In genomic region chr16:21301168-21301894, GRCh38 we compare ENCODE assay signal across 8 cellular contexts.
DNase-seq lines count a peak whose midpoint lies in the region; ATAC-seq and TF ChIP-seq lines count a peak whose summit lies in the region.

No MANE protein-coding gene starts in this region.

- H3K36me3 Mint-ChIP-seq in effector memory CD8-positive, alpha-beta T cell (ENCODE audit: insufficient read depth) = peaks cover 3% of the 10 kb centered on the region
- no peaks in the 10 kb centered on the region for H3K36me3 Mint-ChIP-seq in memory B cell

- peak; percentile 69 to 70 for DNase-seq in AML-193 (lab: John Stamatoyannopoulos, UW)
- peak; percentile 87 for DNase-seq in NCI-H2171 (lab: John Stamatoyannopoulos, UW)
- DNase-seq in effector memory CD8-positive, alpha-beta T cell = peak in 1 of 3 experiments; percentile 5
- DNase-seq in memory B cell (ENCODE audit: low spot score in 2 of 2) = peak; percentile 56 to 65
- DNase-seq in stimulated activated naive CD4-positive, alpha-beta T cell treated with Interleukin-2 at 50 U/mL for 16 hours (lab: John Stamatoyannopoulos, UW) = peak; percentile 18

- peak; percentile 20; the same call in 1 of the 2 replicates for TF ChIP-seq CTCF in WI38 (IDR thresholded peaks at IDR 0.05; ENCODE audit: low read depth, low read length)

- peak overlapping the region in 1 of 2 donors; percentile 47 for H3K27ac Mint-ChIP-seq in effector memory CD8-positive, alpha-beta T cell
- peak overlapping the region; percentile 92 for H3K27ac Mint-ChIP-seq in memory B cell

- peak; percentile 46 for ATAC-seq in GM18873 (IDR thresholded peaks at IDR 0.05; ENCODE audit: low FRiP score, unreplicated experiment)
- peak; percentile 47 for ATAC-seq in HG03095 (IDR thresholded peaks at IDR 0.05; ENCODE audit: unreplicated experiment)
- peak; percentile 46 for ATAC-seq in effector memory CD8-positive, alpha-beta T cell (replicated peaks)
- peak; percentile 72 for ATAC-seq in memory B cell (ENCODE audit: low read depth)

- peak overlapping the region; percentile 90 to 97 for H3K4me3 Mint-ChIP-seq in effector memory CD8-positive, alpha-beta T cell
- H3K4me3 Mint-ChIP-seq in memory B cell = peak overlapping the region; percentile 92

- H3K4me3 ChIP-seq in WI38 (ENCODE audit: low read depth, low read length) = peak overlapping the region; percentile 77

- H3K9me3 Mint-ChIP-seq in effector memory CD8-positive, alpha-beta T cell = no peaks in the 10 kb centered on the region
- H3K9me3 Mint-ChIP-seq in memory B cell = no peaks in the 10 kb centered on the region

- H3K27me3 Mint-ChIP-seq in effector memory CD8-positive, alpha-beta T cell = peaks cover 45 to 58% of the 10 kb centered on the region in 2 donors
- no peaks in the 10 kb centered on the region for H3K27me3 Mint-ChIP-seq in memory B cell

- peaks cover 18 to 19% of the 10 kb centered on the region in 2 donors for H3K4me1 Mint-ChIP-seq in effector memory CD8-positive, alpha-beta T cell (ENCODE audit: low read depth in 2 of 2)
- peaks cover 21% of the 10 kb centered on the region for H3K4me1 Mint-ChIP-seq in memory B cell
